ENCODE assay signal across 20 cellular contexts in the genomic region with DNA sequence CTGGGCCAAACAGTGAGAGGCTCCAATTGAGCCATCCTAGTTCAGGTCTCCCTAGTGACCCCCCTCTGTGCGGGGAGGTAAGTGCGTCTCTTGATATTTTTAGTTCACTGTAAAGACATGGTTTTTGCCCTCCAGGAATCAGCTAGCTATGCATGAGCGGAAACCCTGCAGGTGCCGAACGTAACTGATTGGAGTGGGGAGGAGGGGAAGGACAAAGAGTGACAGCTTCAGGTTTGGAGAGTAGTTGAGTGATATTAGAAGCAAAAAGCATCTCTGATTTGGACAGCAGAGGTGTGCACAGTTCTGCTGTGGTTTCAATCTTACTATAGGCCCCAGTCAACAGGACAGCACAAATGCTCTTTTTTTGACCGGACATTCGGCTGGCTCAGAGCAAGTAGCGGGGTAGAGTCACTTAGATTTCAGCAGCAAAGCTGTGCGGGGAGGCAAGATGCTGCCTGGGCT. TPM values are rescaled to one million over a fixed set of nuclear protein-coding genes. Genes with fewer than 3 reads are reported as not detected.
DNase-seq lines count a peak whose midpoint lies in the region; ATAC-seq and TF ChIP-seq lines count a peak whose summit lies in the region.
"Had no signal": no experiment of that assay in that cellular context is flagged by ENCODE, and none has a peak within 500 bp of the region (broad histone marks: within the 10 kb centered on the region; RNA-seq: fewer than 3 reads in every experiment).

No MANE protein-coding gene starts in this region.

- POLR2A ChIA-PET in activated B cell treated with CpG ODN at 0.5 μM for 24 hours (lab: Charles Lee): interaction anchor here (1.3 to 4.7 kb wide), 4 partner anchors 10 to 59 kb away, joined by 3 to 56 read pairs (median 19); a partner anchor contains a TSS

- ATAC-seq in HG03025 (IDR thresholded peaks at IDR 0.05; ENCODE audit: low FRiP score, unreplicated experiment): peak; percentile 56
- ATAC-seq in activated B cell treated with CpG ODN at 0.5 μM for 24 hours (ENCODE audit: low read depth): peak; percentile 11
- no peak for ATAC-seq in GM19035 (IDR thresholded peaks at IDR 0.05; ENCODE audit: unreplicated experiment)
- ATAC-seq in GM21447 (IDR thresholded peaks at IDR 0.05; ENCODE audit: unreplicated experiment): no peak
- ATAC-seq: activated CD8-positive, alpha-beta T cell treated with anti-CD3 and anti-CD28 coated beads for 36 hours; naive thymus-derived CD4-positive, alpha-beta T cell had no signal

- no peak overlapping the region for H3K27ac ChIP-seq in osteoblast (ENCODE audit: low read depth, low read length)
- H3K27ac ChIP-seq: KMS-11, left ventricle myocardium inferior, upper lobe of left lung had no signal

- peaks cover 30% of the 10 kb centered on the region for H3K36me3 ChIP-seq in osteoblast (ENCODE audit: insufficient read depth, low read length)

- TF ChIP-seq CTCF in activated B cell treated with CpG ODN at 0.5 μM for 24 hours (IDR thresholded peaks at IDR 0.05): no peak
- no peak for TF ChIP-seq CTCF in osteoblast (IDR thresholded peaks at IDR 0.05; ENCODE audit: extremely low read depth, low read depth, low read length)
- no peak for TF ChIP-seq CTCF in chondrocyte (IDR thresholded peaks at IDR 0.05)

- H3K36me3 Mint-ChIP-seq in activated B cell treated with CpG ODN at 0.5 μM for 24 hours (ENCODE audit: low read depth) (peaks cover 45% of the 10 kb centered on the region), chondrocyte (ENCODE audit: low read depth) (peaks cover 31% of the 10 kb centered on the region)

- H3K27me3 Mint-ChIP-seq in activated B cell treated with CpG ODN at 0.5 μM for 24 hours (no peaks in the 10 kb centered on the region), chondrocyte (ENCODE audit: low read depth) (no peaks in the 10 kb centered on the region)
- H3K27me3 Mint-ChIP-seq: activated CD8-positive, alpha-beta T cell treated with anti-CD3 and anti-CD28 coated beads for 36 hours; CD4-positive, CD25-positive, alpha-beta regulatory T cell; naive thymus-derived CD4-positive, alpha-beta T cell had no signal

- H3K27me3 ChIP-seq in osteoblast (ENCODE audit: insufficient read depth, low read length): no peaks in the 10 kb centered on the region
- H3K27me3 ChIP-seq: upper lobe of left lung had no signal

- H3K9me3 Mint-ChIP-seq in activated B cell treated with CpG ODN at 0.5 μM for 24 hours (no peaks in the 10 kb centered on the region), chondrocyte (ENCODE audit: low read depth) (no peaks in the 10 kb centered on the region)
- H3K9me3 Mint-ChIP-seq: activated CD8-positive, alpha-beta T cell treated with anti-CD3 and anti-CD28 coated beads for 36 hours; CD4-positive, CD25-positive, alpha-beta regulatory T cell had no signal

- H3K4me1 ChIP-seq in osteoblast (ENCODE audit: insufficient read depth, low read length): no peaks in the 10 kb centered on the region
- H3K4me1 ChIP-seq: upper lobe of left lung had no signal

- no peak overlapping the region for H3K4me2 ChIP-seq in osteoblast (ENCODE audit: insufficient read depth, low read length)
- H3K4me2 ChIP-seq: KMS-11 had no signal

- H4K20me1 ChIP-seq in osteoblast (ENCODE audit: insufficient read depth, low read length): no peaks in the 10 kb centered on the region

- DNase-seq in NCI-H1417 (lab: John Stamatoyannopoulos, UW): peak in 2 of 3 experiments; percentile 21 to 83
- no peak for DNase-seq in NCI-H1417 treated with DMSO at 0.1 percent for 48 hours (lab: John Stamatoyannopoulos, UW)
- DNase-seq in activated B cell treated with CpG ODN at 0.5 μM for 24 hours: no peak
- DNase-seq in osteoblast (ENCODE audit: insufficient read length, low spot score, missing footprints): peak; percentile 71
- DNase-seq in chondrocyte (ENCODE audit: low spot score): no peak
- DNase-seq: 8988T; activated CD8-positive, alpha-beta T cell treated with anti-CD3 and anti-CD28 coated beads for 36 hours; amniotic stem cell; CD4-positive, CD25-positive, alpha-beta regulatory T cell; EL; hypothalamus; left ventricle myocardium inferior; NCI-H2029 treated with DMSO at 0.1 percent for 48 hours; stimulated activated CD4-positive, alpha-beta T cell treated with anti-CD3 and anti-CD28 coated beads, Interleukin-2, amount 100 ng/mL, for 24 hours; upper lobe of left lung had no signal

- H3K9me3 ChIP-seq in osteoblast (ENCODE audit: low read depth, low read length): no peaks in the 10 kb centered on the region
- H3K9me3 ChIP-seq: left ventricle myocardium inferior, upper lobe of left lung had no signal

- intact Hi-C loops in activated B cell treated with CpG ODN at 0.5 μM for 24 hours (cut with micrococcal nuclease): no loop called here

- no peak overlapping the region for H2AFZ ChIP-seq in osteoblast (ENCODE audit: low read length)

- H3K27ac Mint-ChIP-seq in activated B cell treated with CpG ODN at 0.5 μM for 24 hours (peak overlapping the region; percentile 74), chondrocyte (ENCODE audit: unreplicated experiment) (no peak overlapping the region)
- H3K27ac Mint-ChIP-seq: activated CD8-positive, alpha-beta T cell treated with anti-CD3 and anti-CD28 coated beads for 36 hours; CD4-positive, CD25-positive, alpha-beta regulatory T cell; naive thymus-derived CD4-positive, alpha-beta T cell had no signal

- H3K4me3 Mint-ChIP-seq in activated B cell treated with CpG ODN at 0.5 μM for 24 hours (peak overlapping the region; percentile 48), chondrocyte (ENCODE audit: unreplicated experiment) (no peak overlapping the region)
- H3K4me3 Mint-ChIP-seq: activated CD8-positive, alpha-beta T cell treated with anti-CD3 and anti-CD28 coated beads for 36 hours; CD4-positive, CD25-positive, alpha-beta regulatory T cell; naive thymus-derived CD4-positive, alpha-beta T cell had no signal

- H3K79me2 ChIP-seq in osteoblast (ENCODE audit: insufficient read depth, low read length): no peaks in the 10 kb centered on the region

- H3K4me1 Mint-ChIP-seq in activated B cell treated with CpG ODN at 0.5 μM for 24 hours: peaks cover 71% of the 10 kb centered on the region
- no peaks in the 10 kb centered on the region for H3K4me1 Mint-ChIP-seq in chondrocyte (ENCODE audit: low read depth)
- H3K4me1 Mint-ChIP-seq: CD4-positive, CD25-positive, alpha-beta regulatory T cell had no signal

- H3K4me3 ChIP-seq in osteoblast (ENCODE audit: insufficient read depth, low read length): no peak overlapping the region
- H3K4me3 ChIP-seq: left ventricle myocardium inferior, upper lobe of left lung had no signal

- CTCF ChIA-PET in activated B cell treated with CpG ODN at 0.5 μM for 24 hours (lab: Charles Lee): interaction anchor here (0.7 to 2.0 kb wide), 5 partner anchors 12 to 102 kb away, joined by 3 to 7 read pairs (median 4); a partner anchor contains a TSS

RNA-seq across cellular contexts. Expression of a gene that starts 31.8 kb away (rescaled TPM):
- total RNA-seq in activated B cell treated with CpG ODN at 0.5 μM for 24 hours (17.3 and 18.5 TPM in 2 replicates), osteoblast (18.8 and 25.3 TPM in 2 replicates), chondrocyte (19.4 to 21.7 TPM (median 19.8 TPM) in 3 replicates)

Comparison
In these comparisons a context has a peak if more than half of its experiments do, and no peak if none do; other contexts are left out.
1. DNase-seq: peak in NCI-H1417 (2 of 3) and osteoblast (single experiment); none in NCI-H1417 treated with DMSO at 0.1 percent for 48 hours (single experiment), activated B cell treated with CpG ODN at 0.5 μM for 24 hours (single experiment) and chondrocyte (single experiment).
2. ATAC-seq: peak in HG03025 (single experiment) and activated B cell treated with CpG ODN at 0.5 μM for 24 hours (single experiment); none in GM19035 (single experiment) and GM21447 (single experiment).